ENCODE assay signal across 23 cellular contexts in the genomic region with DNA sequence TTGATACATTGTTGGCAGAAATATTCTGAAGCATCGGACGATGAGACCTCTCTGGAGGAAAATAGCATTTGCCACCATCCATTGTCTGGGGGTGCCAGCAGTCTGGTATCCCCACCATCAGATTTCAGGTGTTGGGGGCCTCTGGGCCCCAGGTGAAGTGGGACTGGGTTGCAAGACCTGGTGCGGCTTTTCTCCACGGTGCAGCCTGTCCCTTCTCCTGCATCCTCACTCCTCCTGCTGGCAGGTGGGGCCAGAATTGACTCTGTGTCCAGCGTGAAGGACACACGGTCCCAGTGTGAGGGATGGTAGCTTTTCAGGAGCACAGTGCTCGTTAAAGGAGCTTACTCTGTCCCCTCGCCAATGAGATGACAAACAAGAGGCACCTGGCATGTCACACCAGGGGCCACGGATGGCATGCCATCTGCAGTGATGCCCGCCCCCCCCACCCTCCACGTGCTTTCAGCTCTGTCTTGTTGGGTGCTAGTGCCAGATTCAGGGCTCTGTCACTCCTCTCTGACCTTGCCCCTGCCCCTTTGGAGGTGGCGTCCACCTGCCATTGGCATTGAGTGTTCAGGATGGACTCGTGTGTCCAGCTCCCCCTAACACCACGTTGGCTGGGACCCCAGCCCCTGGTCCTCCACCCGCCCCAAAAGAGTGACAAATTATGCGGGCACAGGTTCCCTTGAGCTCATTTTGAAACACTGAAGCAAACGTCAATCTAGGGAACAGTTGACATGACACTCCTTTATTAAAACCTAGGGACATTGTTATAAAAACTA.
A peak's percentile ranks its signal among the peaks of the same experiment; 100 is the strongest.
DNase-seq lines count a peak whose midpoint lies in the region; FAIRE-seq and TF ChIP-seq lines count a peak whose summit lies in the region.
"Had no signal": no experiment of that assay in that cellular context is flagged by ENCODE, and none has a peak within 500 bp of the region (broad histone marks: within the 10 kb centered on the region; RNA-seq: fewer than 3 reads in every experiment).

No MANE protein-coding gene starts in this region.

- H3K27ac ChIP-seq in neuronal stem cell (replicated peaks; ENCODE audit: low read length) (no peak overlapping the region), tibial nerve (no peak overlapping the region)
- H3K27ac ChIP-seq: C4-2B, GM23248, Peyer's patch had no signal

- H3K4ac ChIP-seq in neuronal stem cell (ENCODE audit: low read length): no peak overlapping the region

- peaks cover 2% of the 10 kb centered on the region for H3K79me1 ChIP-seq in neuronal stem cell (ENCODE audit: low read depth, low read length)

- no peak overlapping the region for H3K9ac ChIP-seq in neuronal stem cell (ENCODE audit: low read depth, low read length, poor library complexity)
- H3K9ac ChIP-seq: GM23248 had no signal

- no peak overlapping the region for H3K4me2 ChIP-seq in neuronal stem cell (ENCODE audit: insufficient read depth, low read length, poor library complexity, severe bottlenecking)

- H3K9me3 ChIP-seq in neuronal stem cell (replicated peaks in 1 of 2; ENCODE audit: control insufficient read depth in 2 of 2, insufficient read depth in 1 of 2, low read depth in 1 of 2, low read length in 2 of 2): no peaks in the 10 kb centered on the region
- H3K9me3 ChIP-seq in tibial nerve: peaks cover 0 to 9% (median 0%) of the 10 kb centered on the region in 4 donors
- H3K9me3 ChIP-seq: Peyer's patch had no signal

- H3K18ac ChIP-seq in neuronal stem cell (ENCODE audit: low read length): peak overlapping the region; percentile 77

- H4K91ac ChIP-seq in neuronal stem cell (ENCODE audit: low read depth, low read length, poor library complexity): no peak overlapping the region

- WGBS in neuronal stem cell (ENCODE audit: extremely low coverage in 2 of 2, insufficient read length in 2 of 2, insufficient replicate concordance in 1 of 2), 2 donors: no CpG with 5 or more reads among the region's 17 CpGs
- WGBS in tibial nerve, 2 donors: 69 to 76% methylated on average over 15 to 16 of the region's 17 CpGs

- H2BK15ac ChIP-seq in neuronal stem cell (ENCODE audit: low read length): peak overlapping the region; percentile 0

- no peak overlapping the region for H2BK120ac ChIP-seq in neuronal stem cell (ENCODE audit: low read depth, low read length)

- DNase-seq in SHP77 (lab: John Stamatoyannopoulos, UW): peak; percentile 22 to 26
- no peak for DNase-seq in SHP77 treated with DMSO at 0.1 percent for 48 hours (lab: John Stamatoyannopoulos, UW)
- DNase-seq in NCI-H69 (lab: John Stamatoyannopoulos, UW): peak; percentile 36
- peak; percentile 29 for DNase-seq in cerebellar cortex (ENCODE audit: low spot score)
- DNase-seq in neuronal stem cell (ENCODE audit: low spot score): no peak
- DNase-seq in tibial nerve (ENCODE audit: low spot score in 2 of 2): no peak
- no peak for DNase-seq in hippocampal formation (lab: John Stamatoyannopoulos, UW)
- no peak for DNase-seq in GM12891 (ENCODE audit: insufficient read length, low spot score)
- DNase-seq: Calu3; CD8-positive, alpha-beta memory T cell; DMS153; EL; GM23248; KG1; NCI-H1092; NCI-H1436; NCI-H2029; NCI-H2227 treated with DMSO at 0.1 percent for 48 hours; NCI-H510A; NCI-H774; Peyer's patch had no signal

- no peak for FAIRE-seq in GM12891 (lab: Jason Lieb, UNC)
- FAIRE-seq: HTR-8/SVneo had no signal

- TF ChIP-seq CTCF in tibial nerve (IDR thresholded peaks at IDR 0.05): no peak

- no peak overlapping the region for H2AK5ac ChIP-seq in neuronal stem cell (ENCODE audit: low read depth, low read length)

- H3K4me3 ChIP-seq in neuronal stem cell (ENCODE audit: low read length in 2 of 2) (no peak overlapping the region), tibial nerve (no peak overlapping the region)
- H3K4me3 ChIP-seq: GM23248, Peyer's patch had no signal

- H3K4me1 ChIP-seq in neuronal stem cell (ENCODE audit: control insufficient read depth in 2 of 2, insufficient read depth in 1 of 2, low read depth in 1 of 2, low read length in 2 of 2) (peaks cover 0 to 3% of the 10 kb centered on the region in 2 donors), tibial nerve (no peaks in the 10 kb centered on the region)
- H3K4me1 ChIP-seq: Peyer's patch had no signal

- no peaks in the 10 kb centered on the region for H3K36me3 ChIP-seq in neuronal stem cell (replicated peaks in 1 of 2; ENCODE audit: control insufficient read depth in 2 of 2, insufficient read depth in 2 of 2, low read length in 2 of 2)
- no peaks in the 10 kb centered on the region for H3K36me3 ChIP-seq in tibial nerve
- H3K36me3 ChIP-seq: Peyer's patch had no signal

- H3K23ac ChIP-seq in neuronal stem cell (ENCODE audit: low read depth, low read length, poor library complexity): no peak overlapping the region

- H2BK12ac ChIP-seq in neuronal stem cell (ENCODE audit: low read length): no peak overlapping the region

- H2BK5ac ChIP-seq in neuronal stem cell (ENCODE audit: low read length): no peak overlapping the region

- TF ChIP-seq POLR2A in tibial nerve (IDR thresholded peaks at IDR 0.05) (no peak), GM12891 (IDR thresholded peaks at IDR 0.05; ENCODE audit: low read depth, low read length) (no peak)

- H3K14ac ChIP-seq in neuronal stem cell (ENCODE audit: low read length): no peak overlapping the region

- no peak overlapping the region for H2AFZ ChIP-seq in neuronal stem cell (ENCODE audit: low read length)
- H2AFZ ChIP-seq: GM23248 had no signal

- H3K27me3 ChIP-seq in neuronal stem cell (ENCODE audit: control insufficient read depth in 3 of 3, insufficient read depth in 3 of 3, low read depth in 1 of 3, low read length in 3 of 3): no peaks in the 10 kb centered on the region
- no peaks in the 10 kb centered on the region for H3K27me3 ChIP-seq in tibial nerve
- H3K27me3 ChIP-seq: Peyer's patch had no signal

- TF ChIP-seq EP300 in tibial nerve (IDR thresholded peaks at IDR 0.05): no peak

- H4K8ac ChIP-seq in neuronal stem cell (ENCODE audit: low read depth, low read length): no peak overlapping the region

TF ChIP-seq in GM12891, 5 proteins besides CTCF, POLR2A, EP300 and RAD21:
- no peak for TF ChIP-seq TAF1 (IDR thresholded peaks at IDR 0.05; ENCODE audit: low read depth, low read length)
- no peak for TF ChIP-seq SPI1 (IDR thresholded peaks at IDR 0.05; ENCODE audit: low read depth, low read length)
- TF ChIP-seq PAX5 (IDR thresholded peaks at IDR 0.05; ENCODE audit: insufficient read depth, low read length, severe bottlenecking): no peak
- no peak for TF ChIP-seq POLR2AphosphoS5 (IDR thresholded peaks at IDR 0.05; ENCODE audit: low read depth, low read length)
- TF ChIP-seq POU2F2 (IDR thresholded peaks at IDR 0.05; ENCODE audit: low read depth, low read length): no peak
TF ChIP-seq in GM12891: peak in this region for 0.

Comparison
In these comparisons a context has a peak if more than half of its experiments do, and no peak if none do; other contexts are left out.
1. DNase-seq: peak in SHP77 (2 of 2), NCI-H69 (single experiment) and cerebellar cortex (single experiment); none in SHP77 treated with DMSO at 0.1 percent for 48 hours (single experiment), neuronal stem cell (single experiment), tibial nerve (0 of 2), hippocampal formation (0 of 2) and GM12891 (single experiment).